In genomic region chr7:50497968-50498367, GRCh38 we compare ENCODE assay signal across 17 cellular contexts. TPM values are rescaled to one million over a fixed set of nuclear protein-coding genes. Genes with fewer than 3 reads are reported as not detected.
A peak's percentile ranks its signal among the peaks of the same experiment; 100 is the strongest.
DNase-seq lines count a peak whose midpoint lies in the region; ATAC-seq, FAIRE-seq and TF ChIP-seq lines count a peak whose summit lies in the region.
"Had no signal": no experiment of that assay in that cellular context is flagged by ENCODE, and none has a peak within 500 bp of the region (broad histone marks: within the 10 kb centered on the region; RNA-seq: fewer than 3 reads in every experiment).

No MANE protein-coding gene starts in this region.

- no peak overlapping the region for H4K8ac ChIP-seq in IMR-90 (ENCODE audit: low read depth in 2 of 2, low read length in 2 of 2)

- POLR2A ChIA-PET in IMR-90 (lab: Charles Lee; ENCODE audit: unreplicated experiment), result no interaction called here

- WGBS in IMR-90 (ENCODE audit: extremely low coverage in 2 of 2, insufficient read length in 1 of 2), 2 experiments, result no CpG with 5 or more reads among the region's 5 CpGs

- no peak overlapping the region for H3K18ac ChIP-seq in IMR-90 (ENCODE audit: low read depth, low read length)

- TF ChIP-seq RAD21 in IMR-90 (IDR thresholded peaks at IDR 0.05; ENCODE audit: low read length), result no peak

- H3K23ac ChIP-seq in IMR-90 (ENCODE audit: low read depth, low read length), result no peak overlapping the region

- H2BK120ac ChIP-seq in IMR-90 (ENCODE audit: low read depth, low read length), result no peak overlapping the region

- H4K91ac ChIP-seq in IMR-90 (ENCODE audit: insufficient read depth, low read depth, low read length), result no peak overlapping the region

- no peak overlapping the region for H2AK9ac ChIP-seq in IMR-90 (replicated peaks; ENCODE audit: low read depth, low read length, poor library complexity)

- peaks cover 2% of the 10 kb centered on the region; the same call in 1 of the 2 replicates for H3K4me1 ChIP-seq in IMR-90 (ENCODE audit: control insufficient read depth, insufficient read depth, low read length)
- peaks cover 20% of the 10 kb centered on the region for H3K4me1 ChIP-seq in keratinocyte (ENCODE audit: control insufficient read depth, extremely low read depth, insufficient read depth, low read length)

- DNase-seq in A172 (ENCODE audit: low spot score) (peak; percentile 28), IMR-90 (peak; percentile 7), cardiac fibroblast (ENCODE audit: low read depth in 2 of 2) (peak; percentile 81 to 85), keratinocyte (ENCODE audit: low read depth, low spot score) (no peak), NCI-H2196 treated with DMSO at 0.1 percent for 48 hours (lab: John Stamatoyannopoulos, UW; ENCODE audit: unreplicated experiment) (no peak)
- DNase-seq: activated CD8-positive, alpha-beta T cell treated with anti-CD3 and anti-CD28 coated beads for 36 hours; activated naive CD8-positive, alpha-beta T cell treated with anti-CD3 and anti-CD28 coated beads for 36 hours; activated T-cell treated with anti-CD3 and anti-CD28 coated beads, Interleukin-2, amount 50 U/mL, for 72 hours; caudate nucleus; effector CD8-positive, alpha-beta T cell; H9; natural killer cell; stimulated activated naive CD4-positive, alpha-beta T cell treated with Interleukin-2 at 50 U/mL for 16 hours had no signal

- no peak overlapping the region for H2BK15ac ChIP-seq in IMR-90 (ENCODE audit: low read depth, low read length)

- in situ Hi-C loops in IMR-90 (cut with MboI; ENCODE audit: low sequenced_read_pairs), result no loop called here

- no peaks in the 10 kb centered on the region for H3K79me2 ChIP-seq in keratinocyte (ENCODE audit: control insufficient read depth, insufficient read depth, low read length)

- no peak overlapping the region for H2BK5ac ChIP-seq in IMR-90 (ENCODE audit: low read depth, low read length, poor library complexity, severe bottlenecking)

- intact Hi-C loops in IMR-90 (cut with micrococcal nuclease), result no loop called here

- H3K9me3 ChIP-seq in IMR-90 (ENCODE audit: control insufficient read depth, insufficient read depth, low read length), result no peaks in the 10 kb centered on the region
- H3K9me3 ChIP-seq in keratinocyte (ENCODE audit: control insufficient read depth, low read depth, low read length), result no peaks in the 10 kb centered on the region

- no peaks in the 10 kb centered on the region for H3K36me3 ChIP-seq in IMR-90 (ENCODE audit: control insufficient read depth, insufficient read depth, low read length)
- H3K36me3 ChIP-seq in keratinocyte (ENCODE audit: control insufficient read depth in 2 of 2, extremely low read depth in 1 of 2, insufficient read depth in 2 of 2, low read length in 2 of 2), result no peaks in the 10 kb centered on the region

- TF ChIP-seq CTCF in IMR-90 (conservative IDR thresholded peaks at IDR 0.05; ENCODE audit: low read depth, low read length), result no peak
- TF ChIP-seq CTCF in cardiac fibroblast (IDR thresholded peaks at IDR 0.05; ENCODE audit: low read depth, low read length), result no peak
- no peak for TF ChIP-seq CTCF in keratinocyte (optimal IDR thresholded peaks at IDR 0.05 in 1 of 3, IDR thresholded peaks at IDR 0.05 in 1 of 3, conservative IDR thresholded peaks at IDR 0.05 in 1 of 3; ENCODE audit: extremely low read depth in 1 of 3, insufficient read depth in 2 of 3, low read length in 3 of 3)

- H2AFZ ChIP-seq in IMR-90 (replicated peaks; ENCODE audit: low read length, poor library complexity) (no peak overlapping the region), keratinocyte (ENCODE audit: control insufficient read depth, low read length) (no peak overlapping the region)

- H3K27me3 ChIP-seq in IMR-90 (ENCODE audit: control insufficient read depth, insufficient read depth, low read length) (peaks cover 13% of the 10 kb centered on the region), keratinocyte (ENCODE audit: control insufficient read depth, extremely low read depth, insufficient read depth, low read length) (no peaks in the 10 kb centered on the region)

- H3K4ac ChIP-seq in IMR-90 (ENCODE audit: low read depth, low read length), result no peak overlapping the region

- H4K20me1 ChIP-seq in IMR-90 (ENCODE audit: insufficient read depth, low read length) (no peaks in the 10 kb centered on the region), keratinocyte (ENCODE audit: control insufficient read depth, extremely low read depth, insufficient read depth, low read length) (no peaks in the 10 kb centered on the region)

- no peak overlapping the region for H3K14ac ChIP-seq in IMR-90 (replicated peaks; ENCODE audit: low read depth, low read length)

- dilution Hi-C loops in IMR-90 (cut with HindIII; ENCODE audit: low sequenced_read_pairs, unreplicated experiment) (no loop called here), keratinocyte (cut with MboI; ENCODE audit: extremely low pct_ligation_motif_present, low sequenced_read_pairs) (no loop called here)

- H4K5ac ChIP-seq in IMR-90 (ENCODE audit: low read depth, low read length), result no peak overlapping the region

- TF ChIP-seq POLR2A in IMR-90 (IDR thresholded peaks at IDR 0.05; ENCODE audit: low read depth, low read length), result no peak

- H3K4me2 ChIP-seq in IMR-90 (ENCODE audit: low read depth, low read length) (no peak overlapping the region), keratinocyte (ENCODE audit: control insufficient read depth, extremely low read depth, insufficient read depth, low read depth, low read length) (peak overlapping the region; percentile 23)
- H3K4me2 ChIP-seq: KMS-11 had no signal

- H2AK5ac ChIP-seq in IMR-90 (ENCODE audit: low read depth, low read length), result no peak overlapping the region

- H3K4me3 ChIP-seq in IMR-90 (ENCODE audit: insufficient read depth, low read depth, low read length), result no peak overlapping the region
- no peak overlapping the region for H3K4me3 ChIP-seq in cardiac fibroblast (replicated peaks in 1 of 2; ENCODE audit: low read depth in 2 of 2, low read length in 2 of 2)
- no peak overlapping the region for H3K4me3 ChIP-seq in keratinocyte (ENCODE audit: control insufficient read depth in 2 of 3, extremely low read depth in 1 of 3, insufficient read depth in 2 of 3, low read depth in 1 of 3, low read length in 3 of 3)

- H2BK20ac ChIP-seq in IMR-90 (ENCODE audit: low read depth, low read length), result no peak overlapping the region

- CTCF ChIA-PET in IMR-90 (lab: Yijun Ruan, JAX), result no interaction called here

- no peak overlapping the region for H3K56ac ChIP-seq in IMR-90 (ENCODE audit: extremely low read depth, insufficient read depth, low read length)

- no peaks in the 10 kb centered on the region for H3K9me1 ChIP-seq in IMR-90 (ENCODE audit: insufficient read depth, low read length)
- no peaks in the 10 kb centered on the region for H3K9me1 ChIP-seq in keratinocyte (ENCODE audit: control insufficient read depth, extremely low read depth, insufficient read depth, low read length)

- H3K9ac ChIP-seq in IMR-90 (ENCODE audit: low read depth, low read length) (no peak overlapping the region), keratinocyte (ENCODE audit: control insufficient read depth, extremely low read depth, insufficient read depth, low read length) (no peak overlapping the region)
- H3K9ac ChIP-seq: KMS-11 had no signal

- no peak overlapping the region for H3K27ac ChIP-seq in IMR-90 (ENCODE audit: insufficient read depth, low read length)
- H3K27ac ChIP-seq in keratinocyte (ENCODE audit: control insufficient read depth, insufficient read depth, low read length), result no peak overlapping the region
- H3K27ac ChIP-seq: KMS-11 had no signal

- no peaks in the 10 kb centered on the region for H3K79me1 ChIP-seq in IMR-90 (ENCODE audit: low read depth in 1 of 2, low read length in 2 of 2)

- FAIRE-seq in keratinocyte (lab: Jason Lieb, UNC), result no peak

- BruUV-seq in IMR-90 (replicated peaks; lab: Mats Ljungman, UMichigan), result no TSS peak

- no peak for ATAC-seq in IMR-90 (ENCODE audit: low read depth)
- no peak for ATAC-seq in GM21367 (IDR thresholded peaks at IDR 0.05; ENCODE audit: unreplicated experiment)
- no peak for ATAC-seq in GM21360 (IDR thresholded peaks at IDR 0.05; ENCODE audit: unreplicated experiment)
- no peak for ATAC-seq in GM21526 (IDR thresholded peaks at IDR 0.05; ENCODE audit: low FRiP score, unreplicated experiment)
- ATAC-seq: activated CD8-positive, alpha-beta T cell treated with anti-CD3 and anti-CD28 coated beads for 36 hours; activated T-cell treated with anti-CD3 and anti-CD28 coated beads, Interleukin-2, amount 50 U/mL, for 72 hours; natural killer cell had no signal

TF ChIP-seq in IMR-90, 13 proteins besides CTCF, POLR2A, EP300 and RAD21 (continues in another document):
- TF ChIP-seq USF2 (IDR thresholded peaks at IDR 0.05; ENCODE audit: low read depth, low read length) (no peak), MXI1 (IDR thresholded peaks at IDR 0.05; ENCODE audit: borderline replicate concordance, low read depth, low read length) (no peak)

RNA-seq across cellular contexts. Expression of gene FIGNL1, which starts 47.8 kb away (rescaled TPM):
- total RNA-seq in A172 (2014; rRNA removed; shearing (Covaris generic)), result 2.6 and 3.6 TPM in 2 replicates
- 25.8 and 27.1 TPM in 2 replicates for total RNA-seq in IMR-90 (2012; rRNA removed)
- polyA plus RNA-seq in IMR-90 (2012; rRNA removed) (7.2 and 8.2 TPM in 2 replicates), keratinocyte (6.9 to 12.7 TPM (median 9.5 TPM) in 3 replicates)
- 1.8 and 2.8 TPM in 2 replicates for polyA plus RNA-seq in IMR-90 (2012; cell fraction: cytosol; rRNA removed)
- 1.6 and 5.9 TPM in 2 replicates for polyA plus RNA-seq in IMR-90 (2012; cell fraction: nucleus; rRNA removed; ENCODE audit: low replicate concordance)
- polyA plus RNA-seq in keratinocyte (2011; ENCODE audit: low read depth), result 5.0 TPM
- 2.8 and 4.8 TPM in 2 replicates for polyA plus RNA-seq in keratinocyte (2011; cell fraction: cytosol; rRNA removed)
- 6.3 and 8.7 TPM in 2 replicates for polyA plus RNA-seq in keratinocyte (2011; cell fraction: nucleus; rRNA removed)
- 4.0 and 8.5 TPM in 2 replicates for polyA plus RNA-seq in keratinocyte (2012; ENCODE audit: low replicate concordance)
- 18.8 to 31.3 TPM (median 20.5 TPM) in 3 replicates for polyA minus RNA-seq in keratinocyte
- polyA minus RNA-seq in keratinocyte (2011; cell fraction: cytosol; rRNA and poly(A)+ RNA removed), result 5.4 TPM
- 6.2 and 12.1 TPM in 2 replicates for polyA minus RNA-seq in keratinocyte (2011; cell fraction: nucleus; rRNA and poly(A)+ RNA removed)

Comparison
In these comparisons a context has a peak if more than half of its experiments do, and no peak if none do; other contexts are left out.
1. DNase-seq: peak in A172 (single experiment), IMR-90 (single experiment) and cardiac fibroblast (2 of 2); none in keratinocyte (single experiment) and NCI-H2196 treated with DMSO at 0.1 percent for 48 hours (single experiment).